Comparison of ENCODE assay signal across 1 cellular context in genomic region chr17:81734405-81735055, GRCh38.
TF ChIP-seq lines count a peak whose summit lies in the region.

No MANE protein-coding gene starts in this region.

TF ChIP-seq in HepG2, 621 proteins besides CTCF, POLR2A, EP300 and RAD21:
- TF ChIP-seq AKAP8 (CRISPR knock-in tag; IDR thresholded peaks at IDR 0.05) (0 out of 2 replicates have a peak, but pooled peaks have one; percentile 17), AGO1 (IDR thresholded peaks at IDR 0.05; ENCODE audit: low read depth, low read length, poor library complexity, severe bottlenecking) (peak; percentile 15), CBX1 (IDR thresholded peaks at IDR 0.05; ENCODE audit: low read depth) (no peak), NR1H2 (CRISPR knock-in tag; IDR thresholded peaks at IDR 0.05; ENCODE audit: borderline replicate concordance, low read depth) (no peak), KIAA2018 (CRISPR knock-in tag; IDR thresholded peaks at IDR 0.05; ENCODE audit: borderline replicate concordance) (0 out of 2 replicates have a peak, but pooled peaks have one; percentile 15), EED (CRISPR knock-in tag; IDR thresholded peaks at IDR 0.05) (0 out of 2 replicates have a peak, but pooled peaks have one; percentile 5), DZIP1 (CRISPR knock-in tag; IDR thresholded peaks at IDR 0.05) (peak; percentile 29; the same call in 1 of the 2 replicates), ONECUT2 (CRISPR knock-in tag; IDR thresholded peaks at IDR 0.05) (no peak)
